In the genomic region with DNA sequence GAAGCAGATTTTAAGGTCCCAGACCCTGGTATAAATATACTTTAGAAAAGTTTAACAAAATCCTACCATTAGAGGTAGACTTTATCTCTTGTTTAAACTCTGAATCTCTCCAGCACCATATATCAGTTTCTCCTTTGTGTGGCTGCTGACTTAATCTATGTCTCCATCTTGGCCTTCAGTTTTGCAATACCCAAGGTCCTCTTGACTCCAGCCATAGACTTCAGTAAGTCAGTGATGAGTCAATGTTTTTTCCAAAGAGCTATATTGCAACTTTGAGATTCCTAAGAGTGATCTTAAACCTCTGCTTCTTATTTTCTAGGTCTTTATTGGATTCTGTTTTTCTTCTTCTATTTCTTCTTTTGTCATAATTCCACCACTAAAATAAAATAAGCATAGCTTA, we compare ENCODE assay signal across 1 cellular context.
A peak's percentile ranks its signal among the peaks of the same experiment; 100 is the strongest.
TF ChIP-seq lines count a peak whose summit lies in the region.

No MANE protein-coding gene starts in this region.

TF ChIP-seq in K562, 482 proteins besides CTCF, POLR2A, EP300 and RAD21:
- TF ChIP-seq POLR2G (IDR thresholded peaks at IDR 0.05; ENCODE audit: low read depth, low read length) (no peak), ZNF584 (CRISPR knock-in tag; IDR thresholded peaks at IDR 0.05; ENCODE audit: low read depth) (no peak), CEBPG (CRISPR knock-in tag; IDR thresholded peaks at IDR 0.05) (no peak), CEBPG (tag; conservative IDR thresholded peaks at IDR 0.05 in 1 of 2, IDR thresholded peaks at IDR 0.05 in 1 of 2) (0 out of 4 replicates have a peak, but pooled peaks have one; percentile 10 to 19), SRSF1 (IDR thresholded peaks at IDR 0.05; ENCODE audit: low read depth, low read length) (no peak), ZNF583 (CRISPR knock-in tag; IDR thresholded peaks at IDR 0.05) (no peak), ZBTB8A (IDR thresholded peaks at IDR 0.05; ENCODE audit: partially characterized antibody) (no peak), POU5F1 (IDR thresholded peaks at IDR 0.05; ENCODE audit: borderline replicate concordance, low read depth, low read length, partially characterized antibody) (no peak), ZNF766 (CRISPR knock-in tag; conservative IDR thresholded peaks at IDR 0.05) (no peak), NCOA1 (IDR thresholded peaks at IDR 0.05; ENCODE audit: low read depth) (no peak), TOE1 (IDR thresholded peaks at IDR 0.05; ENCODE audit: borderline replicate concordance) (no peak), TOE1 (CRISPR knock-in tag; IDR thresholded peaks at IDR 0.05; ENCODE audit: borderline replicate concordance, low read depth) (no peak), PRPF4 (IDR thresholded peaks at IDR 0.05; ENCODE audit: insufficient read depth, low read depth, low read length, poor library complexity, severe bottlenecking) (no peak), NFYB (IDR thresholded peaks at IDR 0.05; ENCODE audit: extremely low read depth, insufficient read length) (no peak), CEBPB (tag; IDR thresholded peaks at IDR 0.05) (peak; percentile 79), HSF4 (CRISPR knock-in tag; IDR thresholded peaks at IDR 0.05; ENCODE audit: borderline replicate concordance) (no peak), TCF7 (IDR thresholded peaks at IDR 0.05; ENCODE audit: borderline replicate concordance) (no peak)
- TF ChIP-seq, protein P1, sequence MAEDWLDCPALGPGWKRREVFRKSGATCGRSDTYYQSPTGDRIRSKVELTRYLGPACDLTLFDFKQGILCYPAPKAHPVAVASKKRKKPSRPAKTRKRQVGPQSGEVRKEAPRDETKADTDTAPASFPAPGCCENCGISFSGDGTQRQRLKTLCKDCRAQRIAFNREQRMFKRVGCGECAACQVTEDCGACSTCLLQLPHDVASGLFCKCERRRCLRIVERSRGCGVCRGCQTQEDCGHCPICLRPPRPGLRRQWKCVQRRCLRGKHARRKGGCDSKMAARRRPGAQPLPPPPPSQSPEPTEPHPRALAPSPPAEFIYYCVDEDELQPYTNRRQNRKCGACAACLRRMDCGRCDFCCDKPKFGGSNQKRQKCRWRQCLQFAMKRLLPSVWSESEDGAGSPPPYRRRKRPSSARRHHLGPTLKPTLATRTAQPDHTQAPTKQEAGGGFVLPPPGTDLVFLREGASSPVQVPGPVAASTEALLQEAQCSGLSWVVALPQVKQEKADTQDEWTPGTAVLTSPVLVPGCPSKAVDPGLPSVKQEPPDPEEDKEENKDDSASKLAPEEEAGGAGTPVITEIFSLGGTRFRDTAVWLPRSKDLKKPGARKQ (CRISPR knock-in tag; IDR thresholded peaks at IDR 0.05): no peak
